19 cellular contexts compared by ENCODE assay signal in genomic region chr11:117519170-117519569, GRCh38.
A peak's percentile ranks its signal among the peaks of the same experiment; 100 is the strongest.
DNase-seq lines count a peak whose midpoint lies in the region; ATAC-seq and TF ChIP-seq lines count a peak whose summit lies in the region.
"Had no signal": no experiment of that assay in that cellular context is flagged by ENCODE, and none has a peak within 500 bp of the region (broad histone marks: within the 10 kb centered on the region; RNA-seq: fewer than 3 reads in every experiment).

No MANE protein-coding gene starts in this region.

- ATAC-seq in activated naive CD8-positive, alpha-beta T cell treated with anti-CD3 and anti-CD28 coated beads, Interleukin-2, amount 50 U/mL, for 24 hours: no peak
- no peak for ATAC-seq in omental fat pad (ENCODE audit: low FRiP score)
- ATAC-seq: heart left ventricle, SK-N-SH treated with all-trans-retinoic acid at 6 μM for 48 hours had no signal

- H3K9me3 Mint-ChIP-seq in brain (peaks cover 0 to 2% (median 0%) of the 10 kb centered on the region in 5 experiments), endothelial cell (ENCODE audit: unreplicated experiment) (no peaks in the 10 kb centered on the region)
- no peaks in the 10 kb centered on the region for H3K9me3 Mint-ChIP-seq in activated naive CD8-positive, alpha-beta T cell treated with anti-CD3 and anti-CD28 coated beads, Interleukin-2, amount 50 U/mL, for 24 hours
- H3K9me3 Mint-ChIP-seq: activated CD4-positive, alpha-beta T cell treated with anti-CD3 and anti-CD28 coated beads, Interleukin-2, amount 10 ng/mL, durations not matched to agents 24 days and 14 days had no signal

- TF ChIP-seq CTCF in brain (conservative IDR thresholded peaks at IDR 0.05) (no peak), endothelial cell (IDR thresholded peaks at IDR 0.05; ENCODE audit: unreplicated experiment) (no peak), omental fat pad (IDR thresholded peaks at IDR 0.05) (no peak)

- H3K4me1 ChIP-seq in muscle layer of duodenum (ENCODE audit: control insufficient read depth in 1 of 2, insufficient read depth in 2 of 2, low read length in 2 of 2): peaks cover 5 to 11% of the 10 kb centered on the region in 2 donors
- H3K4me1 ChIP-seq: ascending aorta, heart left ventricle, uterus had no signal

- H3K36me3 ChIP-seq in muscle layer of duodenum (ENCODE audit: control insufficient read depth in 1 of 2, insufficient read depth in 2 of 2, low read length in 2 of 2): no peaks in the 10 kb centered on the region
- H3K36me3 ChIP-seq: ascending aorta, uterus had no signal

- DNase-seq in CD1c-positive myeloid dendritic cell (ENCODE audit: extremely low spot score): peak; percentile 7
- DNase-seq in HT-29 (ENCODE audit: low spot score): peak; percentile 20
- DNase-seq in activated naive CD8-positive, alpha-beta T cell treated with anti-CD3 and anti-CD28 coated beads, Interleukin-2, amount 50 U/mL, for 24 hours: no peak
- DNase-seq in hypothalamus (lab: John Stamatoyannopoulos, UW): no peak
- DNase-seq in endothelial cell (ENCODE audit: low spot score): no peak
- no peak for DNase-seq in omental fat pad (ENCODE audit: low spot score)
- DNase-seq: activated CD4-positive, alpha-beta T cell treated with anti-CD3 and anti-CD28 coated beads, Interleukin-2, amount 10 ng/mL, durations not matched to agents 24 days and 14 days; activated naive CD4-positive, alpha-beta T cell treated with Interleukin-2 at 50 U/mL for 16 hours; heart left ventricle; islet precursor cell; NCI-H1436; NCI-H2171; NCI-H774; stimulated activated CD4-positive, alpha-beta T cell treated with anti-CD3 and anti-CD28 coated beads, Interleukin-2, amount 100 ng/mL, for 24 hours; uterus had no signal

- H3K36me3 Mint-ChIP-seq in brain (peaks cover 35% of the 10 kb centered on the region), endothelial cell (ENCODE audit: low read depth, unreplicated experiment) (no peaks in the 10 kb centered on the region)
- H3K36me3 Mint-ChIP-seq in activated naive CD8-positive, alpha-beta T cell treated with anti-CD3 and anti-CD28 coated beads, Interleukin-2, amount 50 U/mL, for 24 hours (ENCODE audit: low read depth): no peaks in the 10 kb centered on the region

- H3K9me3 ChIP-seq in muscle layer of duodenum (ENCODE audit: control insufficient read depth in 1 of 2, low read length in 2 of 2): no peaks in the 10 kb centered on the region
- H3K9me3 ChIP-seq: ascending aorta, heart left ventricle, uterus had no signal

- H3K4me1 Mint-ChIP-seq in brain (peaks cover 42% of the 10 kb centered on the region), endothelial cell (ENCODE audit: unreplicated experiment) (no peaks in the 10 kb centered on the region)
- H3K4me1 Mint-ChIP-seq in activated naive CD8-positive, alpha-beta T cell treated with anti-CD3 and anti-CD28 coated beads, Interleukin-2, amount 50 U/mL, for 24 hours: no peaks in the 10 kb centered on the region
- H3K4me1 Mint-ChIP-seq: activated CD4-positive, alpha-beta T cell treated with anti-CD3 and anti-CD28 coated beads, Interleukin-2, amount 10 ng/mL, durations not matched to agents 24 days and 14 days had no signal

- peak overlapping the region; percentile 41 for H3K27ac ChIP-seq in muscle layer of duodenum (ENCODE audit: low read length)
- H3K27ac ChIP-seq: ascending aorta, heart left ventricle, uterus had no signal

- no peak overlapping the region for H3K4me3 ChIP-seq in muscle layer of duodenum (ENCODE audit: low read depth in 1 of 2, low read length in 2 of 2)
- H3K4me3 ChIP-seq: ascending aorta, heart left ventricle, uterus had no signal

- no peaks in the 10 kb centered on the region for H3K27me3 Mint-ChIP-seq in brain
- no peaks in the 10 kb centered on the region for H3K27me3 Mint-ChIP-seq in activated naive CD8-positive, alpha-beta T cell treated with anti-CD3 and anti-CD28 coated beads, Interleukin-2, amount 50 U/mL, for 24 hours
- peaks cover 7% of the 10 kb centered on the region for H3K27me3 Mint-ChIP-seq in endothelial cell (ENCODE audit: unreplicated experiment)

- H3K4me3 Mint-ChIP-seq in brain (no peak overlapping the region), endothelial cell (ENCODE audit: unreplicated experiment) (no peak overlapping the region)
- H3K4me3 Mint-ChIP-seq in activated naive CD8-positive, alpha-beta T cell treated with anti-CD3 and anti-CD28 coated beads, Interleukin-2, amount 50 U/mL, for 24 hours: no peak overlapping the region
- H3K4me3 Mint-ChIP-seq: activated CD4-positive, alpha-beta T cell treated with anti-CD3 and anti-CD28 coated beads, Interleukin-2, amount 10 ng/mL, durations not matched to agents 24 days and 14 days had no signal

- no peaks in the 10 kb centered on the region for H3K27me3 ChIP-seq in muscle layer of duodenum (ENCODE audit: low read depth, low read length)
- H3K27me3 ChIP-seq: ascending aorta, heart left ventricle, uterus had no signal

- H3K27ac Mint-ChIP-seq in brain: peak overlapping the region in 3 of 5 experiments; percentile 84 to 86 (median 84)
- no peak overlapping the region for H3K27ac Mint-ChIP-seq in activated naive CD8-positive, alpha-beta T cell treated with anti-CD3 and anti-CD28 coated beads, Interleukin-2, amount 50 U/mL, for 24 hours
- H3K27ac Mint-ChIP-seq in endothelial cell (ENCODE audit: unreplicated experiment): no peak overlapping the region
- H3K27ac Mint-ChIP-seq: activated CD4-positive, alpha-beta T cell treated with anti-CD3 and anti-CD28 coated beads, Interleukin-2, amount 10 ng/mL, durations not matched to agents 24 days and 14 days had no signal

Comparison
In these comparisons a context has a peak if more than half of its experiments do, and no peak if none do; other contexts are left out.
1. DNase-seq: peak in CD1c-positive myeloid dendritic cell (single experiment) and HT-29 (single experiment); none in activated naive CD8-positive, alpha-beta T cell treated with anti-CD3 and anti-CD28 coated beads, Interleukin-2, amount 50 U/mL, for 24 hours (single experiment), hypothalamus (0 of 51), endothelial cell (single experiment) and omental fat pad (single experiment).
2. H3K27ac Mint-ChIP-seq: peak in brain (3 of 5); none in activated naive CD8-positive, alpha-beta T cell treated with anti-CD3 and anti-CD28 coated beads, Interleukin-2, amount 50 U/mL, for 24 hours (single experiment) and endothelial cell (single experiment).